In genomic region chr3:107240183-107241091, GRCh38 we compare ENCODE assay signal across 8 cellular contexts.
A peak's percentile ranks its signal among the peaks of the same experiment; 100 is the strongest.
DNase-seq lines count a peak whose midpoint lies in the region; ATAC-seq and TF ChIP-seq lines count a peak whose summit lies in the region.

No MANE protein-coding gene starts in this region.

- TF ChIP-seq CTCF in C4-2B (conservative IDR thresholded peaks at IDR 0.05): no peak
- TF ChIP-seq CTCF in epithelial cell of esophagus (IDR thresholded peaks at IDR 0.05; ENCODE audit: insufficient read depth, low read depth, low read length, missing control alignments): no peak
- no peak for TF ChIP-seq CTCF in mucosa of descending colon (IDR thresholded peaks at IDR 0.05)

- intact Hi-C loops in mucosa of descending colon (cut with DNase I, micrococcal nuclease): loop anchor here in 1 of 2 donors (10.0 kb wide), 1 partner anchor 184 kb away; no protein-coding TSS in a partner anchor

- H3K9me3 ChIP-seq in mucosa of descending colon: no peaks in the 10 kb centered on the region

- ATAC-seq in GM19324 (IDR thresholded peaks at IDR 0.05; ENCODE audit: low FRiP score, unreplicated experiment): peak; percentile 95
- ATAC-seq in HG03439 (IDR thresholded peaks at IDR 0.05; ENCODE audit: unreplicated experiment): peak; percentile 94
- ATAC-seq in mucosa of descending colon: peak; percentile 95

- DNase-seq in NOMO-1 treated with dmso at 0.1 percent for 144 hours (lab: John Stamatoyannopoulos, UW; ENCODE audit: unreplicated experiment) (peak; percentile 65), epithelial cell of esophagus (ENCODE audit: low read depth) (peak; percentile 73), mucosa of descending colon (peak; percentile 70 to 80 (median 77))
- peak; percentile 88 for DNase-seq in activated CD8-positive, alpha-beta memory T cell treated with anti-CD3 and anti-CD28 coated beads, Interleukin-2, amount 50 U/mL, for 48 hours
- peak; percentile 23 to 47 for DNase-seq in stimulated activated CD8-positive, alpha-beta memory T cell treated with anti-CD3 and anti-CD28 coated beads, Interleukin-4, amount 100 ng/mL, for 1 hour (ENCODE audit: low read depth in 2 of 2, low spot score in 1 of 2)

- H3K4me3 ChIP-seq in epithelial cell of esophagus (ENCODE audit: low read length) (peak overlapping the region; percentile 67), mucosa of descending colon (peak overlapping the region; percentile 21)

- no peaks in the 10 kb centered on the region for H3K4me1 ChIP-seq in mucosa of descending colon (ENCODE audit: low read depth)

- peak overlapping the region; percentile 47 for H3K27ac ChIP-seq in C4-2B

- H3K36me3 ChIP-seq in mucosa of descending colon (ENCODE audit: low read depth): no peaks in the 10 kb centered on the region

Comparison
In these comparisons a context has a peak if more than half of its experiments do, and no peak if none do; other contexts are left out.
1. Peak in every context shown above with its lines: DNase-seq, ATAC-seq, H3K4me3 ChIP-seq and H3K27ac ChIP-seq.
2. DNase-seq: peak in every context shown above with its lines; median percentile 88 in activated CD8-positive, alpha-beta memory T cell treated with anti-CD3 and anti-CD28 coated beads, Interleukin-2, amount 50 U/mL, for 48 hours; 77 in mucosa of descending colon; 73 in epithelial cell of esophagus; 65 in NOMO-1 treated with dmso at 0.1 percent for 144 hours; 35 in stimulated activated CD8-positive, alpha-beta memory T cell treated with anti-CD3 and anti-CD28 coated beads, Interleukin-4, amount 100 ng/mL, for 1 hour.